In genomic region chr2:150530168-150530567, GRCh38 we compare ENCODE assay signal across 10 cellular contexts. TPM values are rescaled to one million over a fixed set of nuclear protein-coding genes. Genes with fewer than 3 reads are reported as not detected.
"Had no signal": no experiment of that assay in that cellular context is flagged by ENCODE, and none has a peak within 500 bp of the region (broad histone marks: within the 10 kb centered on the region; RNA-seq: fewer than 3 reads in every experiment).

No MANE protein-coding gene starts in this region.

- H3K27me3 ChIP-seq: stomach had no signal

- H3K4me3 ChIP-seq: stomach, thoracic aorta had no signal

- H3K9me3 Mint-ChIP-seq: activated T-helper 1 cell treated with anti-CD3 and anti-CD28 coated beads, Interleukin-12 subunit alpha, Interleukin-12 subunit beta, Interleukin-2, Interleukin-4 antibody, amounts not matched to agents 30 ng/mL and 10 ng/mL and 1 ng/mL, durations not matched to agents 14 hours and 24 hours and 36 hours; nephron; T-helper 1 cell treated with Interleukin-12 subunit alpha and Interleukin-12 subunit beta and Interleukin-4 antibody, amounts not matched to agents 30 μg/mL and 1 μg/mL, for 36 hours had no signal

- H3K9me3 ChIP-seq: stomach, thoracic aorta had no signal

- ATAC-seq: left colon had no signal

- H3K36me3 ChIP-seq: stomach, thoracic aorta had no signal

- H3K27ac Mint-ChIP-seq: activated T-helper 1 cell treated with anti-CD3 and anti-CD28 coated beads, Interleukin-12 subunit alpha, Interleukin-12 subunit beta, Interleukin-2, Interleukin-4 antibody, amounts not matched to agents 30 ng/mL and 10 ng/mL and 1 ng/mL, durations not matched to agents 14 hours and 24 hours and 36 hours; T-helper 1 cell treated with Interleukin-12 subunit alpha and Interleukin-12 subunit beta and Interleukin-4 antibody, amounts not matched to agents 30 μg/mL and 1 μg/mL, for 36 hours had no signal

- H3K4me3 Mint-ChIP-seq: activated T-helper 1 cell treated with anti-CD3 and anti-CD28 coated beads, Interleukin-12 subunit alpha, Interleukin-12 subunit beta, Interleukin-2, Interleukin-4 antibody, amounts not matched to agents 30 ng/mL and 10 ng/mL and 1 ng/mL, durations not matched to agents 14 hours and 24 hours and 36 hours; nephron; T-helper 1 cell treated with Interleukin-12 subunit alpha and Interleukin-12 subunit beta and Interleukin-4 antibody, amounts not matched to agents 30 μg/mL and 1 μg/mL, for 36 hours had no signal

- DNase-seq: activated CD4-positive, alpha-beta T cell treated with anti-CD3 and anti-CD28 coated beads for 48 hours; activated naive CD4-positive, alpha-beta T cell treated with Interleukin-2 at 50 U/mL for 16 hours; central memory CD4-positive, alpha-beta T cell; effector memory CD4-positive, alpha-beta T cell; left colon; stomach had no signal

- H3K27ac ChIP-seq: thoracic aorta had no signal

RNA-seq across cellular contexts. Expression of gene RND3, which starts 42.7 kb away (rescaled TPM):
- total RNA-seq: activated T-helper 1 cell treated with anti-CD3 and anti-CD28 coated beads, Interleukin-12 subunit alpha, Interleukin-12 subunit beta, Interleukin-2, Interleukin-4 antibody, amounts not matched to agents 30 ng/mL and 10 ng/mL and 1 ng/mL, durations not matched to agents 14 hours and 24 hours and 36 hours had no signal
